Comparison of ENCODE assay signal across 8 cellular contexts in genomic region chr5:78162253-78162862, GRCh38.
DNase-seq lines count a peak whose midpoint lies in the region; ATAC-seq and TF ChIP-seq lines count a peak whose summit lies in the region.

No MANE protein-coding gene starts in this region.

- H3K9me3 ChIP-seq in SU-DHL-6 (ENCODE audit: insufficient read depth, low read length) = no peaks in the 10 kb centered on the region
- H3K9me3 ChIP-seq in CD4-positive, alpha-beta T cell (ENCODE audit: control insufficient read depth, low read length) = no peaks in the 10 kb centered on the region
- no peaks in the 10 kb centered on the region for H3K9me3 ChIP-seq in vagina

- H3K79me2 ChIP-seq in SU-DHL-6 (ENCODE audit: insufficient read depth, low read length) = no peaks in the 10 kb centered on the region

- TF ChIP-seq POLR2A in vagina (IDR thresholded peaks at IDR 0.05) = no peak

- no peak overlapping the region for H3K4me3 ChIP-seq in SU-DHL-6 (ENCODE audit: insufficient read depth, low read length, poor library complexity, severe bottlenecking)
- no peak overlapping the region for H3K4me3 ChIP-seq in vagina

- H4K20me1 ChIP-seq in SU-DHL-6 (ENCODE audit: low read depth, low read length) = no peaks in the 10 kb centered on the region

- no peaks in the 10 kb centered on the region for H3K4me1 ChIP-seq in vagina

- H3K4me3 Mint-ChIP-seq in CD4-positive, alpha-beta T cell = no peak overlapping the region

- H3K36me3 Mint-ChIP-seq in CD4-positive, alpha-beta T cell (ENCODE audit: low read depth) = peaks cover 70% of the 10 kb centered on the region

- POLR2A ChIA-PET in CD4-positive, alpha-beta T cell (lab: Charles Lee) = no interaction called here

- no peaks in the 10 kb centered on the region for H3K9me3 Mint-ChIP-seq in CD4-positive, alpha-beta T cell

- H3K27me3 Mint-ChIP-seq in CD4-positive, alpha-beta T cell = no peaks in the 10 kb centered on the region

- H3K36me3 ChIP-seq in SU-DHL-6 (ENCODE audit: low read length) (peaks cover 11% of the 10 kb centered on the region; the same call in 1 of the 2 replicates), vagina (peaks cover 0 to 12% of the 10 kb centered on the region in 2 donors)

- H3K9me2 ChIP-seq in SU-DHL-6 (replicated peaks; ENCODE audit: insufficient read depth, low read length) = no peaks in the 10 kb centered on the region

- peak; percentile 26 for TF ChIP-seq CTCF in SU-DHL-6 (IDR thresholded peaks at IDR 0.05; ENCODE audit: insufficient read depth, low read length, poor library complexity, severe bottlenecking)
- no peak for TF ChIP-seq CTCF in CD4-positive, alpha-beta T cell (IDR thresholded peaks at IDR 0.05)
- no peak for TF ChIP-seq CTCF in vagina (IDR thresholded peaks at IDR 0.05)

- intact Hi-C loops in CD4-positive, alpha-beta T cell (cut with DNase I, micrococcal nuclease) = no loop called here
- intact Hi-C loops in vagina (cut with DNase I) = no loop called here

- H3K27ac ChIP-seq in SU-DHL-6 (ENCODE audit: low read depth, low read length) = no peak overlapping the region
- no peak overlapping the region for H3K27ac ChIP-seq in CD4-positive, alpha-beta T cell (ENCODE audit: low read depth, low read length)
- H3K27ac ChIP-seq in vagina = no peak overlapping the region

- H3K27ac Mint-ChIP-seq in CD4-positive, alpha-beta T cell = no peak overlapping the region

- H2AFZ ChIP-seq in SU-DHL-6 (ENCODE audit: low read depth, low read length, severe bottlenecking) = no peak overlapping the region

- H3K9ac ChIP-seq in SU-DHL-6 (ENCODE audit: low read length) = no peak overlapping the region

- no peaks in the 10 kb centered on the region for H3F3A ChIP-seq in SU-DHL-6 (ENCODE audit: insufficient read depth)

- no peak overlapping the region for H3K4me2 ChIP-seq in SU-DHL-6 (ENCODE audit: low read depth, low read length, poor library complexity, severe bottlenecking)

- ATAC-seq in esophagus mucosa = no peak
- ATAC-seq in CD4-positive, alpha-beta T cell (ENCODE audit: poor library complexity) = no peak

- CTCF ChIA-PET in CD4-positive, alpha-beta T cell (lab: Charles Lee) = no interaction called here

- DNase-seq in NCI-H524 (lab: John Stamatoyannopoulos, UW) = peak; percentile 40 to 64
- no peak for DNase-seq in NCI-H524 treated with DMSO at 0.1 percent for 48 hours (lab: John Stamatoyannopoulos, UW)
- peak; percentile 35 for DNase-seq in M059J (ENCODE audit: low read depth)
- peak; percentile 34 for DNase-seq in iris pigment epithelial cell (ENCODE audit: low read depth)
- no peak for DNase-seq in CD4-positive, alpha-beta T cell
- DNase-seq in vagina (ENCODE audit: extremely low spot score in 2 of 2) = no peak

- H3K4me1 Mint-ChIP-seq in CD4-positive, alpha-beta T cell (ENCODE audit: low read depth) = no peaks in the 10 kb centered on the region

- no peaks in the 10 kb centered on the region for H3K27me3 ChIP-seq in SU-DHL-6 (ENCODE audit: low read length)
- H3K27me3 ChIP-seq in CD4-positive, alpha-beta T cell (ENCODE audit: control insufficient read depth, insufficient read depth, low read length) = no peaks in the 10 kb centered on the region
- H3K27me3 ChIP-seq in vagina = no peaks in the 10 kb centered on the region

Comparison
In these comparisons a context has a peak if more than half of its experiments do, and no peak if none do; other contexts are left out.
1. DNase-seq: peak in NCI-H524 (2 of 2), M059J (single experiment) and iris pigment epithelial cell (single experiment); none in NCI-H524 treated with DMSO at 0.1 percent for 48 hours (single experiment), CD4-positive, alpha-beta T cell (0 of 10) and vagina (0 of 2).